In the genomic region with DNA sequence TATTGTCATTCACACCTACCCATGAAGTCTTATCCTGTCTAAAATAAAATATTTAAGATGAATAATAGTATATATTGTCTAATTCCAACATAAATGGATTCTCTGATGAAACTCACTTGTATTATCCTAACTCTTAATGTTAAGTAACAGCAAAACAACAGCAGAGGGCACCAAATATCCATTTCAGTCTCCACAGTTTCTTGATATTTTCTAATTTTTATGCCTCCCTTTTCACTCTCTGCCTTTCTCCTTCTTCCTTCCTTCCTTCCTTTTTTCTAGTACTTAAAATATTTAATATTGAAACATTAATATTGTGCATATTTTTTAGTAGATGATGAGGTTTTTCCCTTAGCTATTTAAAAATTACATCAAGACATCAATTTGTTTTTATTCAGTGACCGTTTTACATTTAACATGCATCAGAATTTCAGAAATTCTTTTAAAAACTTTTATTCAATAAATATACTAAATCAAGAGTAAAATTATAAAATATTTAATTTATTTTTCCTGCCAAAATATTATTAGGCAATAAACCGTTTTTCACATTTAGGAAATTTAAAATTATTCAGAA, we compare ENCODE assay signal across 9 cellular contexts.
A peak's percentile ranks its signal among the peaks of the same experiment; 100 is the strongest.
DNase-seq lines count a peak whose midpoint lies in the region; ATAC-seq and TF ChIP-seq lines count a peak whose summit lies in the region.
"Had no signal": no experiment of that assay in that cellular context is flagged by ENCODE, and none has a peak within 500 bp of the region (broad histone marks: within the 10 kb centered on the region; RNA-seq: fewer than 3 reads in every experiment).

No MANE protein-coding gene starts in this region.

- H3K4me1 ChIP-seq in RWPE2 (ENCODE audit: insufficient read depth, poor library complexity, severe bottlenecking) (no peaks in the 10 kb centered on the region), psoas muscle (peaks cover 6% of the 10 kb centered on the region)

- no peaks in the 10 kb centered on the region for H3K9me3 Mint-ChIP-seq in stimulated activated memory B cell treated with anti-CD40 and anti-IgM and Interleukin-4, amounts not matched to agents 10 μg/mL and 1 μg/mL and 100 μg/mL, for 72 hours

- H3K27me3 ChIP-seq in RWPE2 (ENCODE audit: insufficient read depth, poor library complexity, severe bottlenecking) (no peaks in the 10 kb centered on the region), psoas muscle (ENCODE audit: insufficient read depth in 3 of 3, low read length in 2 of 3) (no peaks in the 10 kb centered on the region)

- H3K36me3 ChIP-seq in RWPE2 (ENCODE audit: low read depth) (no peaks in the 10 kb centered on the region), psoas muscle (ENCODE audit: insufficient read depth in 1 of 2, low read depth in 1 of 2) (no peaks in the 10 kb centered on the region)

- DNase-seq in DMS79 (lab: John Stamatoyannopoulos, UW): peak; percentile 28
- DNase-seq in M059J (ENCODE audit: low read depth): peak; percentile 43
- no peak for DNase-seq in RWPE2 (ENCODE audit: low spot score)
- peak; percentile 60 for DNase-seq in fibroblast of mammary gland (ENCODE audit: low read depth)
- DNase-seq in psoas muscle: no peak
- DNase-seq in stimulated activated CD4-positive, alpha-beta T cell treated with anti-CD3 and anti-CD28 coated beads, Interleukin-4, amount 100 ng/mL, for 4 hours: no peak

- 48 to 95% (median 70%) methylated on average over 2 of the region's 2 CpGs for WGBS in psoas muscle, 3 donors

- H3K36me3 Mint-ChIP-seq in stimulated activated memory B cell treated with anti-CD40 and anti-IgM and Interleukin-4, amounts not matched to agents 10 μg/mL and 1 μg/mL and 100 μg/mL, for 72 hours: peaks cover 6% of the 10 kb centered on the region

- no peaks in the 10 kb centered on the region for H3K9me3 ChIP-seq in RWPE2 (ENCODE audit: severe bottlenecking)
- H3K9me3 ChIP-seq in psoas muscle: no peaks in the 10 kb centered on the region

- H3K27ac ChIP-seq in RWPE2 (ENCODE audit: poor library complexity, severe bottlenecking): no peak overlapping the region
- H3K27ac ChIP-seq in psoas muscle: no peak overlapping the region
- H3K27ac ChIP-seq: skin epidermis had no signal

- no peak overlapping the region for H3K4me3 ChIP-seq in RWPE2 (ENCODE audit: severe bottlenecking)
- no peak overlapping the region for H3K4me3 ChIP-seq in fibroblast of mammary gland (ENCODE audit: control insufficient read depth, low read depth, low read length)
- no peak overlapping the region for H3K4me3 ChIP-seq in psoas muscle
- H3K4me3 ChIP-seq: skin epidermis had no signal

- ATAC-seq in RWPE2 (ENCODE audit: low read depth) (no peak), psoas muscle (no peak), HG03571 (IDR thresholded peaks at IDR 0.05; ENCODE audit: unreplicated experiment) (no peak)
- ATAC-seq in stimulated activated memory B cell treated with anti-CD40 and anti-IgM and Interleukin-4, amounts not matched to agents 10 μg/mL and 1 μg/mL and 100 μg/mL, for 72 hours: no peak

- H3K27me3 Mint-ChIP-seq in stimulated activated memory B cell treated with anti-CD40 and anti-IgM and Interleukin-4, amounts not matched to agents 10 μg/mL and 1 μg/mL and 100 μg/mL, for 72 hours: no peaks in the 10 kb centered on the region

- peak; percentile 81 for TF ChIP-seq CTCF in RWPE2 (IDR thresholded peaks at IDR 0.05; ENCODE audit: poor library complexity, severe bottlenecking)
- peak; percentile 69 for TF ChIP-seq CTCF in fibroblast of mammary gland (conservative IDR thresholded peaks at IDR 0.05; ENCODE audit: control insufficient read depth, insufficient read depth, low read depth, low read length)
- TF ChIP-seq CTCF in psoas muscle (IDR thresholded peaks at IDR 0.05): peak; percentile 66

- no peak overlapping the region for H3K27ac Mint-ChIP-seq in stimulated activated memory B cell treated with anti-CD40 and anti-IgM and Interleukin-4, amounts not matched to agents 10 μg/mL and 1 μg/mL and 100 μg/mL, for 72 hours

- H3K4me3 Mint-ChIP-seq in stimulated activated memory B cell treated with anti-CD40 and anti-IgM and Interleukin-4, amounts not matched to agents 10 μg/mL and 1 μg/mL and 100 μg/mL, for 72 hours: no peak overlapping the region

- H3K4me1 Mint-ChIP-seq in stimulated activated memory B cell treated with anti-CD40 and anti-IgM and Interleukin-4, amounts not matched to agents 10 μg/mL and 1 μg/mL and 100 μg/mL, for 72 hours: peaks cover 17% of the 10 kb centered on the region

- intact Hi-C loops in psoas muscle (cut with DNase I): loop anchor here in 1 of 2 donors (5.0 kb wide), 1 partner anchor 699 kb away; no protein-coding TSS in a partner anchor

Comparison
In these comparisons a context has a peak if more than half of its experiments do, and no peak if none do; other contexts are left out.
1. DNase-seq: peak in DMS79 (single experiment), M059J (single experiment) and fibroblast of mammary gland (single experiment); none in RWPE2 (single experiment), psoas muscle (0 of 2) and stimulated activated CD4-positive, alpha-beta T cell treated with anti-CD3 and anti-CD28 coated beads, Interleukin-4, amount 100 ng/mL, for 4 hours (0 of 2).
2. Peak in every context shown above with its lines, with median percentiles within 50 percentile points of each other: CTCF ChIP-seq.